ENCODE assay signal across 15 cellular contexts in genomic region chr1:92817137-92817697, GRCh38. TPM values are rescaled to one million over a fixed set of nuclear protein-coding genes. Genes with fewer than 3 reads are reported as not detected.
A peak's percentile ranks its signal among the peaks of the same experiment; 100 is the strongest.
DNase-seq lines count a peak whose midpoint lies in the region; ATAC-seq, FAIRE-seq and TF ChIP-seq lines count a peak whose summit lies in the region.
"Had no signal": no experiment of that assay in that cellular context is flagged by ENCODE, and none has a peak within 500 bp of the region (broad histone marks: within the 10 kb centered on the region; RNA-seq: fewer than 3 reads in every experiment).

No MANE protein-coding gene starts in this region.

- peak overlapping the region; percentile 52 for H3K4me2 ChIP-seq in hepatocyte

- no peaks in the 10 kb centered on the region for H4K20me1 ChIP-seq in hepatocyte (ENCODE audit: insufficient read depth, poor library complexity, severe bottlenecking)

- H3K27me3 ChIP-seq in hepatocyte: no peaks in the 10 kb centered on the region
- H3K27me3 ChIP-seq in upper lobe of right lung: no peaks in the 10 kb centered on the region
- H3K27me3 ChIP-seq: Peyer's patch had no signal

- H3K9me3 ChIP-seq in hepatocyte (ENCODE audit: low read depth): no peaks in the 10 kb centered on the region
- H3K9me3 ChIP-seq in mucosa of descending colon: no peaks in the 10 kb centered on the region
- no peaks in the 10 kb centered on the region for H3K9me3 ChIP-seq in upper lobe of right lung
- H3K9me3 ChIP-seq: Peyer's patch had no signal

- no peaks in the 10 kb centered on the region for H3K9me2 ChIP-seq in hepatocyte (replicated peaks; ENCODE audit: insufficient read depth)

- peaks cover 7% of the 10 kb centered on the region for H3K4me1 ChIP-seq in hepatocyte (ENCODE audit: insufficient read depth)
- peaks cover 10% of the 10 kb centered on the region for H3K4me1 ChIP-seq in mucosa of descending colon (ENCODE audit: low read depth)
- H3K4me1 ChIP-seq in upper lobe of right lung: no peaks in the 10 kb centered on the region

- 34% methylated on average over 1 of the region's 1 CpG for WGBS in hepatocyte (ENCODE audit: low lambda C conversion rate, missing lambda C conversion rate)

- H2AFZ ChIP-seq in hepatocyte: no peak overlapping the region

- H3K4me3 ChIP-seq in hepatocyte (no peak overlapping the region), mucosa of descending colon (no peak overlapping the region), upper lobe of right lung (no peak overlapping the region)
- H3K4me3 ChIP-seq: Peyer's patch had no signal

- H3K27ac ChIP-seq in hepatocyte (peak overlapping the region; percentile 82), upper lobe of right lung (no peak overlapping the region)

- peak; percentile 94 for ATAC-seq in mucosa of descending colon
- peak; percentile 36 for ATAC-seq in upper lobe of right lung
- ATAC-seq: SK-N-SH treated with all-trans-retinoic acid at 6 μM for 48 hours had no signal

- TF ChIP-seq CTCF in hepatocyte (IDR thresholded peaks at IDR 0.05; ENCODE audit: poor library complexity): no peak
- no peak for TF ChIP-seq CTCF in mucosa of descending colon (IDR thresholded peaks at IDR 0.05)
- TF ChIP-seq CTCF in upper lobe of right lung (IDR thresholded peaks at IDR 0.05): no peak
- TF ChIP-seq CTCF in GM20000 (IDR thresholded peaks at IDR 0.05; ENCODE audit: extremely low read depth, missing control alignments): no peak

- FAIRE-seq in GM12891 (lab: Jason Lieb, UNC): peak; percentile 58

- intact Hi-C loops in mucosa of descending colon (cut with DNase I, micrococcal nuclease): loop anchor here in 1 of 2 donors (10.0 kb wide), 1 partner anchor 72 kb away; no protein-coding TSS in a partner anchor
- intact Hi-C loops in upper lobe of right lung (cut with DNase I): no loop called here

- DNase-seq in GM12891 (ENCODE audit: insufficient read length, low spot score): no peak
- DNase-seq in hepatocyte (ENCODE audit: low spot score): peak; percentile 28
- peak in 1 of 3 donors; percentile 49 for DNase-seq in mucosa of descending colon
- DNase-seq in upper lobe of right lung: no peak
- DNase-seq in AG08395 (ENCODE audit: low spot score): no peak
- DNase-seq in cerebellum (ENCODE audit: low spot score): no peak
- no peak for DNase-seq in GM20000 (ENCODE audit: low spot score)
- DNase-seq: DMS153, H9, NCI-H146, NCI-H2227 treated with DMSO at 0.1 percent for 48 hours, NCI-H526, Peyer's patch, Right ventricle myocardium superior had no signal

- H3K36me3 ChIP-seq in hepatocyte (replicated peaks; ENCODE audit: insufficient read depth, low read depth) (no peaks in the 10 kb centered on the region), mucosa of descending colon (ENCODE audit: low read depth) (no peaks in the 10 kb centered on the region), upper lobe of right lung (no peaks in the 10 kb centered on the region)
- H3K36me3 ChIP-seq: Peyer's patch had no signal

- no peak for TF ChIP-seq POLR2A in GM12891 (IDR thresholded peaks at IDR 0.05; ENCODE audit: low read depth, low read length)

- no peaks in the 10 kb centered on the region for H3K79me2 ChIP-seq in hepatocyte

TF ChIP-seq in GM12891, 5 proteins besides CTCF, POLR2A, EP300 and RAD21:
- TF ChIP-seq POU2F2 (IDR thresholded peaks at IDR 0.05; ENCODE audit: low read depth, low read length) (no peak), TAF1 (IDR thresholded peaks at IDR 0.05; ENCODE audit: low read depth, low read length) (no peak), PAX5 (IDR thresholded peaks at IDR 0.05; ENCODE audit: insufficient read depth, low read length, severe bottlenecking) (no peak), SPI1 (IDR thresholded peaks at IDR 0.05; ENCODE audit: low read depth, low read length) (no peak), POLR2AphosphoS5 (IDR thresholded peaks at IDR 0.05; ENCODE audit: low read depth, low read length) (no peak)

RNA-seq across cellular contexts. Expression of gene RPL5, which starts 14.6 kb away (rescaled TPM):
- 3,960 TPM for polyA plus RNA-seq in GM12891 (2012; ENCODE audit: low read depth, missing spikeins)
- 1,737 and 2,070 TPM in 2 replicates for total RNA-seq in hepatocyte
- 668 and 726 TPM in 2 replicates for polyA plus RNA-seq in hepatocyte
- total RNA-seq in mucosa of descending colon: 100 to 1,000 TPM; 627 to 944 (median 705) TPM
- 711 TPM for total RNA-seq in upper lobe of right lung
- total RNA-seq in cerebellum: 808 TPM

RNA-seq across cellular contexts. Expression of gene EVI5, which starts 32.3 kb away (rescaled TPM):
- polyA plus RNA-seq in GM12891 (2012; ENCODE audit: low read depth, missing spikeins): 1.1 TPM
- 25.2 and 29.0 TPM in 2 replicates for total RNA-seq in hepatocyte
- polyA plus RNA-seq in hepatocyte: 24.9 and 28.9 TPM in 2 replicates
- 10 to 100 TPM; 32.3 to 52.4 (median 33.5) TPM for total RNA-seq in mucosa of descending colon
- 43.7 TPM for total RNA-seq in upper lobe of right lung
- total RNA-seq in cerebellum: 51.3 TPM
